ENCODE assay signal across 11 cellular contexts in genomic region chrX:37824491-37825224, GRCh38. TPM values are rescaled to one million over a fixed set of nuclear protein-coding genes. Genes with fewer than 3 reads are reported as not detected.
A peak's percentile ranks its signal among the peaks of the same experiment; 100 is the strongest.
DNase-seq lines count a peak whose midpoint lies in the region; ATAC-seq, FAIRE-seq and TF ChIP-seq lines count a peak whose summit lies in the region.
"Had no signal": no experiment of that assay in that cellular context is flagged by ENCODE, and none has a peak within 500 bp of the region (broad histone marks: within the 10 kb centered on the region; RNA-seq: fewer than 3 reads in every experiment).

No MANE protein-coding gene starts in this region.

- no peaks in the 10 kb centered on the region for H3K9me3 ChIP-seq in right lobe of liver
- H3K9me3 ChIP-seq in HepG2 (ENCODE audit: low read length): no peaks in the 10 kb centered on the region
- H3K9me3 ChIP-seq: MG63 had no signal

- no peak overlapping the region for H3K9ac ChIP-seq in HepG2 (ENCODE audit: insufficient read depth, low read depth, low read length)

- no TSS peak for BruUV-seq in HepG2 (replicated peaks; lab: Mats Ljungman, UMichigan)

- peaks cover 26% of the 10 kb centered on the region for H3K4me1 Mint-ChIP-seq in dendritic cell treated with granulocyte-macrophage colony-stimulating factor and Interleukin-4, amounts not matched to agents 40 ng/mL and 50 ng/mL, for 4 days (ENCODE audit: low read depth)

- H3K4me3 ChIP-seq in right lobe of liver (no peak overlapping the region), HepG2 (replicated peaks in 1 of 3; ENCODE audit: insufficient read depth in 1 of 3, low read depth in 2 of 3, low read length in 3 of 3) (no peak overlapping the region)
- H3K4me3 ChIP-seq: MG63 had no signal

- peak overlapping the region; percentile 4 for H3K27ac Mint-ChIP-seq in dendritic cell treated with granulocyte-macrophage colony-stimulating factor and Interleukin-4, amounts not matched to agents 40 ng/mL and 50 ng/mL, for 4 days

- H3K4me1 ChIP-seq in right lobe of liver (peaks cover 0 to 7% (median 0%) of the 10 kb centered on the region in 4 donors), HepG2 (ENCODE audit: insufficient read depth, low read length) (no peaks in the 10 kb centered on the region; the same call in 1 of the 2 replicates)

- ATAC-seq in right lobe of liver: peak; percentile 86 to 90 (median 88)
- ATAC-seq in HepG2: no peak

- TF ChIP-seq EP300 in HepG2 (IDR thresholded peaks at IDR 0.05; ENCODE audit: low read depth in 2 of 2, low read length in 2 of 2): no peak
- no peak for TF ChIP-seq EP300 in HepG2 (CRISPR knock-in tag; IDR thresholded peaks at IDR 0.05; ENCODE audit: borderline replicate concordance)

- no peak overlapping the region for H3K4me2 ChIP-seq in HepG2 (ENCODE audit: low read depth, low read length)

- no peaks in the 10 kb centered on the region for H3K27me3 Mint-ChIP-seq in dendritic cell treated with granulocyte-macrophage colony-stimulating factor and Interleukin-4, amounts not matched to agents 40 ng/mL and 50 ng/mL, for 4 days

- TF ChIP-seq POLR2A in right lobe of liver (IDR thresholded peaks at IDR 0.05): no peak
- no peak for TF ChIP-seq POLR2A in HepG2 (IDR thresholded peaks at IDR 0.05; ENCODE audit: insufficient read depth in 1 of 2, low read depth in 2 of 2, low read length in 2 of 2)

- H3K27me3 ChIP-seq in right lobe of liver: no peaks in the 10 kb centered on the region
- H3K27me3 ChIP-seq in HepG2 (ENCODE audit: control insufficient read depth in 1 of 2, insufficient read depth in 2 of 2, low read length in 2 of 2): no peaks in the 10 kb centered on the region
- H3K27me3 ChIP-seq: MG63 had no signal

- TF ChIP-seq CTCF in right lobe of liver (IDR thresholded peaks at IDR 0.05) (no peak), HepG2 (CRISPR knock-in tag; IDR thresholded peaks at IDR 0.05) (no peak), GM10248 (IDR thresholded peaks at IDR 0.05; ENCODE audit: control extremely low read depth, extremely low read depth, low read depth, missing control alignments) (no peak)

- no peak overlapping the region for H2AFZ ChIP-seq in HepG2 (ENCODE audit: low read length)

- FAIRE-seq in HepG2 (lab: Jason Lieb, UNC): no peak

- H3K9me3 Mint-ChIP-seq in dendritic cell treated with granulocyte-macrophage colony-stimulating factor and Interleukin-4, amounts not matched to agents 40 ng/mL and 50 ng/mL, for 4 days: no peaks in the 10 kb centered on the region

- POLR2A ChIA-PET in HepG2 (lab: Yijun Ruan, JAX): no interaction called here
- POLR2A ChIA-PET in GM10248 (lab: Yijun Ruan, JAX): no interaction called here

- in situ Hi-C loops in HepG2 (cut with HindIII; ENCODE audit: extremely low pct_ligation_motif_present, low pct_unique_long_range_greater_than_20kb): no loop called here

- intact Hi-C loops in right lobe of liver (cut with DNase I) (no loop called here), HepG2 (cut with micrococcal nuclease; ENCODE audit: unreplicated experiment) (loop anchor here (1.0 to 10.0 kb wide), 2 partner anchors 79 to 320 kb away; no protein-coding TSS in a partner anchor)
- intact Hi-C loops in dendritic cell treated with granulocyte-macrophage colony-stimulating factor and Interleukin-4, amounts not matched to agents 40 ng/mL and 50 ng/mL, for 4 days (cut with micrococcal nuclease): loop anchor here (1.0 kb wide), 1 partner anchor 79 kb away; no protein-coding TSS in a partner anchor

- no peak overlapping the region for H3K4me3 Mint-ChIP-seq in dendritic cell treated with granulocyte-macrophage colony-stimulating factor and Interleukin-4, amounts not matched to agents 40 ng/mL and 50 ng/mL, for 4 days

- peaks cover 4% of the 10 kb centered on the region for H3K36me3 Mint-ChIP-seq in dendritic cell treated with granulocyte-macrophage colony-stimulating factor and Interleukin-4, amounts not matched to agents 40 ng/mL and 50 ng/mL, for 4 days (ENCODE audit: low read depth)

- CTCF ChIA-PET in HepG2 (lab: Yijun Ruan, JAX; ENCODE audit: low intra/inter-chr PET ratio, low total read pairs): interaction anchor here (1.4 kb wide), 1 partner anchor 79 kb away, joined by 4 read pairs; no protein-coding TSS in a partner anchor
- CTCF ChIA-PET in GM10248 (lab: Yijun Ruan, JAX): interaction anchor here (1.1 to 4.7 kb wide), 19 partner anchors 7 to 342 kb away, joined by 3 to 146 read pairs (median 8); no protein-coding TSS in a partner anchor

- TF ChIP-seq RAD21 in HepG2 (CRISPR knock-in tag; IDR thresholded peaks at IDR 0.05): no peak

- WGBS in right lobe of liver (ENCODE audit: insufficient coverage, low coverage, low lambda C conversion rate, missing lambda C conversion rate): 18% methylated on average over 1 of the region's 1 CpG
- 6% methylated on average over 1 of the region's 1 CpG for WGBS in HepG2 (ENCODE audit: low lambda C conversion rate)

- H3K27ac ChIP-seq in right lobe of liver: peak overlapping the region in 1 of 3 donors; percentile 4
- no peak overlapping the region for H3K27ac ChIP-seq in HepG2 (ENCODE audit: extremely low read length, insufficient read depth, low read length)

- no peaks in the 10 kb centered on the region for H3K79me2 ChIP-seq in HepG2 (ENCODE audit: insufficient read depth, low read length)

- DNase-seq in right lobe of liver (no peak), HepG2 (ENCODE audit: low spot score) (no peak), M059J (ENCODE audit: low read depth) (peak; percentile 7), cerebellum (ENCODE audit: low spot score) (no peak), GM10248 (ENCODE audit: extremely low spot score) (no peak), COLO668 (lab: John Stamatoyannopoulos, UW; ENCODE audit: unreplicated experiment) (no peak), EL (no peak)
- DNase-seq: MG63 had no signal

- H3K36me3 ChIP-seq in right lobe of liver: no peaks in the 10 kb centered on the region
- no peaks in the 10 kb centered on the region for H3K36me3 ChIP-seq in HepG2 (replicated peaks in 1 of 2; ENCODE audit: control insufficient read depth in 1 of 2, insufficient read depth in 2 of 2, low read length in 2 of 2)
- H3K36me3 ChIP-seq: MG63 had no signal

- no peaks in the 10 kb centered on the region for H4K20me1 ChIP-seq in HepG2 (ENCODE audit: insufficient read depth, low read length)

TF ChIP-seq in HepG2, 621 proteins besides CTCF, POLR2A, EP300 and RAD21 (continues in another document):
- TF ChIP-seq YEATS2 (CRISPR knock-in tag; IDR thresholded peaks at IDR 0.05; ENCODE audit: borderline replicate concordance) (no peak), ZNF543 (CRISPR knock-in tag; IDR thresholded peaks at IDR 0.05) (no peak), ZNF17 (CRISPR knock-in tag; IDR thresholded peaks at IDR 0.05) (no peak)

RNA-seq across cellular contexts. Expression of gene DYNLT3, which starts 22.7 kb away (rescaled TPM):
- total RNA-seq in right lobe of liver (10 to 100 TPM; 13.1 to 24.4 (median 17.7) TPM), HepG2 (2016; rRNA removed; fragmentation: Illumina TruSeq; extraction: Trizol) (6.1 and 9.5 TPM in 2 replicates), cerebellum (22.5 TPM)
- total RNA-seq in HepG2 (2016; cell fraction: cytosol; rRNA removed; fragmentation: Illumina TruSeq; extraction: Trizol; ENCODE audit: low read depth): 1.5 and 1.8 TPM in 2 replicates
- total RNA-seq in HepG2 (2016; cell fraction: insoluble cytoplasmic fraction; rRNA removed; fragmentation: Illumina TruSeq; extraction: Trizol): 6.1 and 10.9 TPM in 2 replicates
- 4.0 and 4.4 TPM in 2 replicates for total RNA-seq in HepG2 (2016; cell fraction: membrane; rRNA removed; fragmentation: Illumina TruSeq; extraction: Trizol)
- 3.2 and 3.4 TPM in 2 replicates for total RNA-seq in HepG2 (2016; cell fraction: nucleus; rRNA removed; fragmentation: Illumina TruSeq; extraction: Trizol)
- polyA plus RNA-seq in HepG2 (2011; rRNA removed): 5.4 TPM in 2 replicates
- polyA plus RNA-seq in HepG2 (2011; cell fraction: cytosol; rRNA removed): 2.0 and 3.9 TPM in 2 replicates
- 0.90 and 2.0 TPM in 2 replicates for polyA plus RNA-seq in HepG2 (2011; cell fraction: nucleus; rRNA removed)
- 7.0 and 9.2 TPM in 2 replicates for polyA plus RNA-seq in HepG2 (2012)
- 1.6 and 2.3 TPM in 2 replicates for polyA plus RNA-seq in HepG2 (2016; cell fraction: cytosol; fragmentation: Illumina TruSeq; extraction: Trizol; ENCODE audit: low read depth)
- polyA plus RNA-seq in HepG2 (2016; cell fraction: insoluble cytoplasmic fraction; fragmentation: Illumina TruSeq; extraction: Trizol; ENCODE audit: low read depth): 14.0 and 14.5 TPM in 2 replicates
- 4.6 TPM in 2 replicates for polyA plus RNA-seq in HepG2 (2016; cell fraction: membrane; fragmentation: Illumina TruSeq; extraction: Trizol; ENCODE audit: low read depth)
- 6.3 and 6.6 TPM in 2 replicates for polyA plus RNA-seq in HepG2 (2016; cell fraction: nucleus; fragmentation: Illumina TruSeq; extraction: Trizol; ENCODE audit: insufficient read depth, low read depth)
- polyA minus RNA-seq in HepG2 (2011; rRNA and poly(A)+ RNA removed; ENCODE audit: low replicate concordance): 1.7 and 12.3 TPM in 2 replicates
- 2.4 and 3.0 TPM in 2 replicates for polyA minus RNA-seq in HepG2 (2011; cell fraction: cytosol; rRNA and poly(A)+ RNA removed)
- 3.0 and 4.5 TPM in 2 replicates for polyA minus RNA-seq in HepG2 (2011; cell fraction: nucleus; rRNA and poly(A)+ RNA removed)
- 85.6 and 94.0 TPM in 2 replicates for total RNA-seq in M059J (2014; rRNA removed; shearing (Covaris generic))

RNA-seq across cellular contexts. Expression of gene CYBB, which starts 44.8 kb away (rescaled TPM):
- total RNA-seq in right lobe of liver (10 to 100 TPM in 3 of 6 experiments, 1 to 10 TPM in 3; 5.7 to 39.4 (median 10.0) TPM), HepG2 (2016; rRNA removed; fragmentation: Illumina TruSeq; extraction: Trizol) (not detected in 2 replicates), cerebellum (10.3 TPM)
- not detected in 2 replicates for total RNA-seq in HepG2 (2016; cell fraction: cytosol; rRNA removed; fragmentation: Illumina TruSeq; extraction: Trizol; ENCODE audit: low read depth)
- not detected in 2 replicates for total RNA-seq in HepG2 (2016; cell fraction: insoluble cytoplasmic fraction; rRNA removed; fragmentation: Illumina TruSeq; extraction: Trizol)
- not detected in 2 replicates for total RNA-seq in HepG2 (2016; cell fraction: membrane; rRNA removed; fragmentation: Illumina TruSeq; extraction: Trizol)
- not detected in 2 replicates for total RNA-seq in HepG2 (2016; cell fraction: nucleus; rRNA removed; fragmentation: Illumina TruSeq; extraction: Trizol)
- not detected in 2 replicates for polyA plus RNA-seq in HepG2 (2011; rRNA removed)
- polyA plus RNA-seq in HepG2 (2011; cell fraction: cytosol; rRNA removed): not detected in 2 replicates
- not detected in 2 replicates for polyA plus RNA-seq in HepG2 (2011; cell fraction: nucleus; rRNA removed)
- polyA plus RNA-seq in HepG2 (2012): not detected in 2 replicates
- not detected in 2 replicates for polyA plus RNA-seq in HepG2 (2016; cell fraction: cytosol; fragmentation: Illumina TruSeq; extraction: Trizol; ENCODE audit: low read depth)
- polyA plus RNA-seq in HepG2 (2016; cell fraction: insoluble cytoplasmic fraction; fragmentation: Illumina TruSeq; extraction: Trizol; ENCODE audit: low read depth): not detected in 2 replicates
- not detected in 2 replicates for polyA plus RNA-seq in HepG2 (2016; cell fraction: membrane; fragmentation: Illumina TruSeq; extraction: Trizol; ENCODE audit: low read depth)
- polyA plus RNA-seq in HepG2 (2016; cell fraction: nucleus; fragmentation: Illumina TruSeq; extraction: Trizol; ENCODE audit: insufficient read depth, low read depth): not detected in 2 replicates
- 0.80 TPM in 1 of 2 replicates, not detected in the other for polyA minus RNA-seq in HepG2 (2011; rRNA and poly(A)+ RNA removed; ENCODE audit: low replicate concordance)
- not detected in 2 replicates for polyA minus RNA-seq in HepG2 (2011; cell fraction: cytosol; rRNA and poly(A)+ RNA removed)
- not detected in 2 replicates for polyA minus RNA-seq in HepG2 (2011; cell fraction: nucleus; rRNA and poly(A)+ RNA removed)
- 0.07 TPM in 1 of 2 replicates, not detected in the other for total RNA-seq in M059J (2014; rRNA removed; shearing (Covaris generic))
- total RNA-seq: glomerular endothelial cell, lung microvascular endothelial cell had no signal

Comparison
In these comparisons a context has a peak if more than half of its experiments do, and no peak if none do; other contexts are left out.
1. intact Hi-C loops: an anchor here in HepG2 (1.0 to 10.0 kb wide) and dendritic cell treated with granulocyte-macrophage colony-stimulating factor and Interleukin-4, amounts not matched to agents 40 ng/mL and 50 ng/mL, for 4 days (1.0 kb wide); none called in right lobe of liver.